Comparison of ENCODE assay signal across 8 cellular contexts in the genomic region with DNA sequence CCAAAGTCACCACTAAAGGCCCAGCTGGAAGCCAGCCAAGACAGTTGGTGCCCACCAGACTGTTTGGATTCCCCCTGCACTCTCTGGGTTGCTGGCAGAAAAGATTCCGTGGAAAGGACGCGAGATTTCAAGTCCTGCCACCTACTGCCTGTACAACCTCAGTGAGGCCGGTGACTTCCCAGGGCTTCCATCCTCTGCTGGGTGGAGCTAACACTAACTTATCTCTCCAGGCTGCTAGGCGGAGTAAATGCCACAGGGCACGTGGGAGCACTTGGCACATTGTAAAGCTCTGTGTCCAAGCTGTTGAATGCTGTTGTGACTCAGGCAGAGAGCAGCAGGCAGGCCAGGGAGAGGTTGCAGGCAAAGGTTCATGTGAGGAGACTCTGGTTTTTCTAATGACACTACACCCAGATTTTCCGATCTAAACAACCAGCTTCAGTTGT. TPM values are rescaled to one million over a fixed set of nuclear protein-coding genes. Genes with fewer than 3 reads are reported as not detected.
DNase-seq lines count a peak whose midpoint lies in the region; ATAC-seq and TF ChIP-seq lines count a peak whose summit lies in the region.

No MANE protein-coding gene starts in this region.

- peak; percentile 94 for DNase-seq in DMS153 (lab: John Stamatoyannopoulos, UW)
- DNase-seq in NCI-H2171 treated with DMSO at 0.1 percent for 48 hours (lab: John Stamatoyannopoulos, UW): peak; percentile 84
- DNase-seq in chondrocyte (ENCODE audit: low spot score): no peak
- DNase-seq in lower lobe of right lung: peak; percentile 88
- DNase-seq in activated T-helper 1 cell treated with anti-CD3 and anti-CD28 coated beads, Interleukin-12 subunit alpha, Interleukin-12 subunit beta, Interleukin-2, Interleukin-4 antibody, amounts not matched to agents 30 ng/mL and 10 ng/mL and 1 ng/mL, durations not matched to agents 14 hours and 24 hours and 36 hours (ENCODE audit: low spot score): no peak
- no peak for DNase-seq in Karpas-422

- no peaks in the 10 kb centered on the region for H3K27me3 ChIP-seq in lower lobe of right lung (ENCODE audit: low read depth)
- no peaks in the 10 kb centered on the region for H3K27me3 ChIP-seq in Karpas-422 (ENCODE audit: low read length)

- peaks cover 39% of the 10 kb centered on the region for H3K4me1 ChIP-seq in lower lobe of right lung
- H3K4me1 ChIP-seq in Karpas-422 (ENCODE audit: low read length): peaks cover 16% of the 10 kb centered on the region

- no peaks in the 10 kb centered on the region for H3K36me3 ChIP-seq in lower lobe of right lung
- no peaks in the 10 kb centered on the region for H3K36me3 ChIP-seq in Karpas-422 (ENCODE audit: insufficient read depth, low read length)

- intact Hi-C loops in lower lobe of right lung (cut with DNase I): no loop called here
- intact Hi-C loops in activated T-helper 1 cell treated with anti-CD3 and anti-CD28 coated beads, Interleukin-12 subunit alpha, Interleukin-12 subunit beta, Interleukin-2, Interleukin-4 antibody, amounts not matched to agents 30 ng/mL and 10 ng/mL and 1 ng/mL, durations not matched to agents 14 hours and 24 hours and 36 hours (cut with micrococcal nuclease): no loop called here

- H3K4me3 ChIP-seq in lower lobe of right lung: no peak overlapping the region
- no peak overlapping the region for H3K4me3 ChIP-seq in Karpas-422 (ENCODE audit: low read length)

- no peaks in the 10 kb centered on the region for H3K9me3 ChIP-seq in lower lobe of right lung
- H3K9me3 ChIP-seq in Karpas-422 (ENCODE audit: low read length): no peaks in the 10 kb centered on the region

- H3K4me1 Mint-ChIP-seq in chondrocyte (ENCODE audit: low read depth): peaks cover 59% of the 10 kb centered on the region
- no peaks in the 10 kb centered on the region for H3K4me1 Mint-ChIP-seq in activated T-helper 1 cell treated with anti-CD3 and anti-CD28 coated beads, Interleukin-12 subunit alpha, Interleukin-12 subunit beta, Interleukin-2, Interleukin-4 antibody, amounts not matched to agents 30 ng/mL and 10 ng/mL and 1 ng/mL, durations not matched to agents 14 hours and 24 hours and 36 hours (ENCODE audit: low read depth)

- H3K27me3 Mint-ChIP-seq in chondrocyte (ENCODE audit: low read depth): no peaks in the 10 kb centered on the region
- H3K27me3 Mint-ChIP-seq in activated T-helper 1 cell treated with anti-CD3 and anti-CD28 coated beads, Interleukin-12 subunit alpha, Interleukin-12 subunit beta, Interleukin-2, Interleukin-4 antibody, amounts not matched to agents 30 ng/mL and 10 ng/mL and 1 ng/mL, durations not matched to agents 14 hours and 24 hours and 36 hours (ENCODE audit: insufficient read depth): no peaks in the 10 kb centered on the region

- H4K20me1 ChIP-seq in Karpas-422 (ENCODE audit: insufficient read depth, low read depth, low read length): no peaks in the 10 kb centered on the region

- ATAC-seq in lower lobe of right lung (peak; percentile 87 to 90), HG02852 (IDR thresholded peaks at IDR 0.05; ENCODE audit: unreplicated experiment) (no peak), GM18861 (IDR thresholded peaks at IDR 0.05; ENCODE audit: unreplicated experiment) (no peak)

- no peaks in the 10 kb centered on the region for H3K79me2 ChIP-seq in Karpas-422 (ENCODE audit: low read length)

- TF ChIP-seq CTCF in chondrocyte (IDR thresholded peaks at IDR 0.05) (peak; percentile 45), lower lobe of right lung (IDR thresholded peaks at IDR 0.05) (no peak)

- H3K27ac Mint-ChIP-seq in chondrocyte (ENCODE audit: unreplicated experiment): peak overlapping the region; percentile 45
- no peak overlapping the region for H3K27ac Mint-ChIP-seq in activated T-helper 1 cell treated with anti-CD3 and anti-CD28 coated beads, Interleukin-12 subunit alpha, Interleukin-12 subunit beta, Interleukin-2, Interleukin-4 antibody, amounts not matched to agents 30 ng/mL and 10 ng/mL and 1 ng/mL, durations not matched to agents 14 hours and 24 hours and 36 hours

- no peak overlapping the region for H3K4me2 ChIP-seq in Karpas-422 (ENCODE audit: low read depth, low read length, poor library complexity, severe bottlenecking)

- H3K9me3 Mint-ChIP-seq in chondrocyte (ENCODE audit: low read depth): no peaks in the 10 kb centered on the region
- no peaks in the 10 kb centered on the region for H3K9me3 Mint-ChIP-seq in activated T-helper 1 cell treated with anti-CD3 and anti-CD28 coated beads, Interleukin-12 subunit alpha, Interleukin-12 subunit beta, Interleukin-2, Interleukin-4 antibody, amounts not matched to agents 30 ng/mL and 10 ng/mL and 1 ng/mL, durations not matched to agents 14 hours and 24 hours and 36 hours

- H3K27ac ChIP-seq in lower lobe of right lung (peak overlapping the region; percentile 86), Karpas-422 (ENCODE audit: low read length) (no peak overlapping the region)

- no peaks in the 10 kb centered on the region for H3K36me3 Mint-ChIP-seq in chondrocyte (ENCODE audit: low read depth)
- H3K36me3 Mint-ChIP-seq in activated T-helper 1 cell treated with anti-CD3 and anti-CD28 coated beads, Interleukin-12 subunit alpha, Interleukin-12 subunit beta, Interleukin-2, Interleukin-4 antibody, amounts not matched to agents 30 ng/mL and 10 ng/mL and 1 ng/mL, durations not matched to agents 14 hours and 24 hours and 36 hours (ENCODE audit: low read depth): no peaks in the 10 kb centered on the region

- H3K4me3 Mint-ChIP-seq in chondrocyte (ENCODE audit: unreplicated experiment): no peak overlapping the region
- H3K4me3 Mint-ChIP-seq in activated T-helper 1 cell treated with anti-CD3 and anti-CD28 coated beads, Interleukin-12 subunit alpha, Interleukin-12 subunit beta, Interleukin-2, Interleukin-4 antibody, amounts not matched to agents 30 ng/mL and 10 ng/mL and 1 ng/mL, durations not matched to agents 14 hours and 24 hours and 36 hours: no peak overlapping the region

- H3K9me2 ChIP-seq in Karpas-422 (replicated peaks; ENCODE audit: insufficient read depth, low read length): no peaks in the 10 kb centered on the region

- H2AFZ ChIP-seq in Karpas-422 (ENCODE audit: low read length): no peak overlapping the region

- no peak overlapping the region for H3K9ac ChIP-seq in Karpas-422 (ENCODE audit: low read length)

RNA-seq across cellular contexts. Expression of gene CDON, which starts 50.9 kb away (rescaled TPM):
- 17.6 to 26.8 TPM (median 19.9 TPM) in 3 replicates for total RNA-seq in chondrocyte
- 18.5 TPM for total RNA-seq in lower lobe of right lung
- 1.3 and 1.8 TPM in 2 replicates for total RNA-seq in activated T-helper 1 cell treated with anti-CD3 and anti-CD28 coated beads, Interleukin-12 subunit alpha, Interleukin-12 subunit beta, Interleukin-2, Interleukin-4 antibody, amounts not matched to agents 30 ng/mL and 10 ng/mL and 1 ng/mL, durations not matched to agents 14 hours and 24 hours and 36 hours
- 0.36 and 2.1 TPM in 2 replicates for total RNA-seq in Karpas-422 (2014; rRNA removed; shearing (Covaris generic); ENCODE audit: low replicate concordance)

Comparison
In these comparisons a context has a peak if more than half of its experiments do, and no peak if none do; other contexts are left out.
1. DNase-seq: peak in DMS153 (single experiment), NCI-H2171 treated with DMSO at 0.1 percent for 48 hours (single experiment) and lower lobe of right lung (single experiment); none in chondrocyte (single experiment), activated T-helper 1 cell treated with anti-CD3 and anti-CD28 coated beads, Interleukin-12 subunit alpha, Interleukin-12 subunit beta, Interleukin-2, Interleukin-4 antibody, amounts not matched to agents 30 ng/mL and 10 ng/mL and 1 ng/mL, durations not matched to agents 14 hours and 24 hours and 36 hours (single experiment) and Karpas-422 (single experiment).
2. ATAC-seq: peak in lower lobe of right lung (2 of 2); none in HG02852 (single experiment) and GM18861 (single experiment).